ENCODE assay signal across 15 cellular contexts in genomic region chr4:98501383-98501782, GRCh38.
A peak's percentile ranks its signal among the peaks of the same experiment; 100 is the strongest.
DNase-seq lines count a peak whose midpoint lies in the region; ATAC-seq and TF ChIP-seq lines count a peak whose summit lies in the region.
"Had no signal": no experiment of that assay in that cellular context is flagged by ENCODE, and none has a peak within 500 bp of the region (broad histone marks: within the 10 kb centered on the region; RNA-seq: fewer than 3 reads in every experiment).

No MANE protein-coding gene starts in this region.

- H3K9ac ChIP-seq in PC-3 (ENCODE audit: low read length): no peak overlapping the region
- H3K9ac ChIP-seq: BLaER1 treated with 17β-estradiol and CSF1 and Interleukin-3, amounts not matched to agents 10 nM and 100 nM had no signal

- CTCF ChIA-PET in PC-3 (lab: Charles Lee): no interaction called here

- peaks cover 0 to 3% of the 10 kb centered on the region in 2 donors for H3K9me3 Mint-ChIP-seq in activated T-cell treated with anti-CD3 and anti-CD28 coated beads, Interleukin-2, amount 50 U/mL, for 72 hours
- H3K9me3 Mint-ChIP-seq in activated T-cell treated with anti-CD3 and anti-CD28 coated beads, Interleukin-2, amount 50 U/mL, for 24 hours: no peaks in the 10 kb centered on the region
- peaks cover 4% of the 10 kb centered on the region in 2 donors for H3K9me3 Mint-ChIP-seq in stimulated activated naive B cell treated with anti-CD40 and anti-IgM and Interleukin-4, amounts not matched to agents 10 μg/mL and 1 μg/mL and 100 μg/mL, for 72 hours
- H3K9me3 Mint-ChIP-seq in mesothelial cell of epicardium: no peaks in the 10 kb centered on the region
- H3K9me3 Mint-ChIP-seq: IgD-negative memory B cell had no signal

- DNase-seq in activated T-cell treated with anti-CD3 and anti-CD28 coated beads, Interleukin-2, amount 50 U/mL, for 72 hours: no peak
- DNase-seq in activated T-cell treated with anti-CD3 and anti-CD28 coated beads, Interleukin-2, amount 50 U/mL, for 24 hours: no peak
- DNase-seq in PC-3 (peak; percentile 43), mesothelial cell of epicardium (ENCODE audit: low spot score in 2 of 2, unreplicated experiment in 2 of 2) (no peak), caudate nucleus (lab: John Stamatoyannopoulos, UW) (no peak), NCI-H524 treated with DMSO at 0.1 percent for 48 hours (lab: John Stamatoyannopoulos, UW) (no peak)
- DNase-seq in stimulated activated naive B cell treated with anti-CD40 and anti-IgM and Interleukin-4, amounts not matched to agents 10 μg/mL and 1 μg/mL and 100 μg/mL, for 72 hours: no peak
- DNase-seq: 8988T, NCI-H1417, NCI-H2081, NCI-H226, NCI-H69 had no signal

- H3K4me1 ChIP-seq in PC-3 (ENCODE audit: insufficient read depth, low read length): peaks cover 8% of the 10 kb centered on the region
- H3K4me1 ChIP-seq: BLaER1 treated with 17β-estradiol and CSF1 and Interleukin-3, amounts not matched to agents 10 nM and 100 nM had no signal

- no peak overlapping the region for H2AFZ ChIP-seq in PC-3 (ENCODE audit: low read length)

- peaks cover 13 to 22% of the 10 kb centered on the region in 2 donors for H3K36me3 Mint-ChIP-seq in activated T-cell treated with anti-CD3 and anti-CD28 coated beads, Interleukin-2, amount 50 U/mL, for 72 hours (ENCODE audit: insufficient read depth in 2 of 2)
- peaks cover 60% of the 10 kb centered on the region for H3K36me3 Mint-ChIP-seq in activated T-cell treated with anti-CD3 and anti-CD28 coated beads, Interleukin-2, amount 50 U/mL, for 24 hours (ENCODE audit: low read depth)
- peaks cover 11 to 18% of the 10 kb centered on the region in 2 donors for H3K36me3 Mint-ChIP-seq in stimulated activated naive B cell treated with anti-CD40 and anti-IgM and Interleukin-4, amounts not matched to agents 10 μg/mL and 1 μg/mL and 100 μg/mL, for 72 hours
- no peaks in the 10 kb centered on the region for H3K36me3 Mint-ChIP-seq in mesothelial cell of epicardium

- H3K27ac ChIP-seq in PC-3 (ENCODE audit: low read length): peak overlapping the region; percentile 35
- no peak overlapping the region for H3K27ac ChIP-seq in caudate nucleus (ENCODE audit: low read depth, low read length)
- H3K27ac ChIP-seq: BLaER1 treated with 17β-estradiol and CSF1 and Interleukin-3, amounts not matched to agents 10 nM and 100 nM had no signal

- TF ChIP-seq CTCF in PC-3 (conservative IDR thresholded peaks at IDR 0.05; ENCODE audit: low read depth, low read length): no peak
- TF ChIP-seq CTCF in mesothelial cell of epicardium (IDR thresholded peaks at IDR 0.05; ENCODE audit: unreplicated experiment): no peak

- no peak overlapping the region for H3K4me3 Mint-ChIP-seq in activated T-cell treated with anti-CD3 and anti-CD28 coated beads, Interleukin-2, amount 50 U/mL, for 72 hours
- H3K4me3 Mint-ChIP-seq in activated T-cell treated with anti-CD3 and anti-CD28 coated beads, Interleukin-2, amount 50 U/mL, for 24 hours: no peak overlapping the region
- H3K4me3 Mint-ChIP-seq in stimulated activated naive B cell treated with anti-CD40 and anti-IgM and Interleukin-4, amounts not matched to agents 10 μg/mL and 1 μg/mL and 100 μg/mL, for 72 hours: no peak overlapping the region
- no peak overlapping the region for H3K4me3 Mint-ChIP-seq in mesothelial cell of epicardium
- H3K4me3 Mint-ChIP-seq: IgD-negative memory B cell had no signal

- ATAC-seq in activated T-cell treated with anti-CD3 and anti-CD28 coated beads, Interleukin-2, amount 50 U/mL, for 72 hours (replicated peaks in 1 of 2): no peak
- ATAC-seq in PC-3 (no peak), esophagus mucosa (peak; percentile 18)
- no peak for ATAC-seq in stimulated activated naive B cell treated with anti-CD40 and anti-IgM and Interleukin-4, amounts not matched to agents 10 μg/mL and 1 μg/mL and 100 μg/mL, for 72 hours (replicated peaks)

- no peak overlapping the region for H3K4me2 ChIP-seq in PC-3 (ENCODE audit: low read length)
- H3K4me2 ChIP-seq: BLaER1 treated with 17β-estradiol and CSF1 and Interleukin-3, amounts not matched to agents 10 nM and 100 nM had no signal

- H3K27ac Mint-ChIP-seq in activated T-cell treated with anti-CD3 and anti-CD28 coated beads, Interleukin-2, amount 50 U/mL, for 72 hours: peak overlapping the region; percentile 14
- no peak overlapping the region for H3K27ac Mint-ChIP-seq in activated T-cell treated with anti-CD3 and anti-CD28 coated beads, Interleukin-2, amount 50 U/mL, for 24 hours
- H3K27ac Mint-ChIP-seq in stimulated activated naive B cell treated with anti-CD40 and anti-IgM and Interleukin-4, amounts not matched to agents 10 μg/mL and 1 μg/mL and 100 μg/mL, for 72 hours: peak overlapping the region; percentile 10
- H3K27ac Mint-ChIP-seq in mesothelial cell of epicardium: no peak overlapping the region

- H3K27me3 Mint-ChIP-seq in activated T-cell treated with anti-CD3 and anti-CD28 coated beads, Interleukin-2, amount 50 U/mL, for 72 hours (ENCODE audit: low read depth): no peaks in the 10 kb centered on the region
- H3K27me3 Mint-ChIP-seq in activated T-cell treated with anti-CD3 and anti-CD28 coated beads, Interleukin-2, amount 50 U/mL, for 24 hours: no peaks in the 10 kb centered on the region
- no peaks in the 10 kb centered on the region for H3K27me3 Mint-ChIP-seq in stimulated activated naive B cell treated with anti-CD40 and anti-IgM and Interleukin-4, amounts not matched to agents 10 μg/mL and 1 μg/mL and 100 μg/mL, for 72 hours
- no peaks in the 10 kb centered on the region for H3K27me3 Mint-ChIP-seq in mesothelial cell of epicardium (ENCODE audit: low read depth)
- H3K27me3 Mint-ChIP-seq: IgD-negative memory B cell had no signal

- H3K4me1 Mint-ChIP-seq in activated T-cell treated with anti-CD3 and anti-CD28 coated beads, Interleukin-2, amount 50 U/mL, for 72 hours (ENCODE audit: low read depth): peaks cover 57% of the 10 kb centered on the region
- peaks cover 37% of the 10 kb centered on the region for H3K4me1 Mint-ChIP-seq in activated T-cell treated with anti-CD3 and anti-CD28 coated beads, Interleukin-2, amount 50 U/mL, for 24 hours (ENCODE audit: low read depth)
- H3K4me1 Mint-ChIP-seq in stimulated activated naive B cell treated with anti-CD40 and anti-IgM and Interleukin-4, amounts not matched to agents 10 μg/mL and 1 μg/mL and 100 μg/mL, for 72 hours: peaks cover 4 to 20% of the 10 kb centered on the region in 2 donors
- peaks cover 7% of the 10 kb centered on the region for H3K4me1 Mint-ChIP-seq in mesothelial cell of epicardium
- H3K4me1 Mint-ChIP-seq: IgD-negative memory B cell had no signal

- POLR2A ChIA-PET in PC-3 (lab: Charles Lee; ENCODE audit: unreplicated experiment): no interaction called here

- no peaks in the 10 kb centered on the region for H3K9me2 ChIP-seq in PC-3 (replicated peaks; ENCODE audit: low read length)

- H3K27me3 ChIP-seq in PC-3 (ENCODE audit: low read length): no peaks in the 10 kb centered on the region
- H3K27me3 ChIP-seq: BLaER1 treated with 17β-estradiol and CSF1 and Interleukin-3, amounts not matched to agents 10 nM and 100 nM had no signal

- peaks cover 3% of the 10 kb centered on the region for H3K79me2 ChIP-seq in PC-3 (ENCODE audit: low read length)

- H3F3A ChIP-seq in PC-3 (ENCODE audit: low read length, unreplicated experiment): no peaks in the 10 kb centered on the region

- H3K9me3 ChIP-seq in PC-3 (ENCODE audit: low read length): no peaks in the 10 kb centered on the region
- H3K9me3 ChIP-seq: BLaER1 treated with 17β-estradiol and CSF1 and Interleukin-3, amounts not matched to agents 10 nM and 100 nM had no signal

- H4K20me1 ChIP-seq in PC-3 (ENCODE audit: low read length): no peaks in the 10 kb centered on the region
- H4K20me1 ChIP-seq: BLaER1 treated with 17β-estradiol and CSF1 and Interleukin-3, amounts not matched to agents 10 nM and 100 nM had no signal

- H3K36me3 ChIP-seq in PC-3 (ENCODE audit: low read depth, low read length): peaks cover 16% of the 10 kb centered on the region
- H3K36me3 ChIP-seq: BLaER1 treated with 17β-estradiol and CSF1 and Interleukin-3, amounts not matched to agents 10 nM and 100 nM had no signal

- no TSS peak for BruUV-seq in PC-3 (replicated peaks; lab: Mats Ljungman, UMichigan)

- intact Hi-C loops in PC-3 (cut with micrococcal nuclease): no loop called here

- no peak overlapping the region for H3K4me3 ChIP-seq in PC-3 (ENCODE audit: low read length)
- H3K4me3 ChIP-seq: BLaER1 treated with 17β-estradiol and CSF1 and Interleukin-3, amounts not matched to agents 10 nM and 100 nM had no signal

Comparison
In these comparisons a context has a peak if more than half of its experiments do, and no peak if none do; other contexts are left out.
1. H3K27ac Mint-ChIP-seq: peak in activated T-cell treated with anti-CD3 and anti-CD28 coated beads, Interleukin-2, amount 50 U/mL, for 72 hours (single experiment) and stimulated activated naive B cell treated with anti-CD40 and anti-IgM and Interleukin-4, amounts not matched to agents 10 μg/mL and 1 μg/mL and 100 μg/mL, for 72 hours (single experiment); none in activated T-cell treated with anti-CD3 and anti-CD28 coated beads, Interleukin-2, amount 50 U/mL, for 24 hours (single experiment) and mesothelial cell of epicardium (single experiment).